8 cellular contexts compared by ENCODE assay signal in genomic region chr16:22436823-22437652, GRCh38.
DNase-seq lines count a peak whose midpoint lies in the region; ATAC-seq and TF ChIP-seq lines count a peak whose summit lies in the region.
"Not testable (repeated sequence)": the region's sequence is repeated elsewhere in the genome, so short reads cannot be mapped to it uniquely, and the experiment has no call there.

No MANE protein-coding gene starts in this region.

- ATAC-seq in GM18858 (IDR thresholded peaks at IDR 0.05; ENCODE audit: unreplicated experiment): peak; percentile 53
- ATAC-seq in HG03045 (IDR thresholded peaks at IDR 0.05; ENCODE audit: unreplicated experiment): peak; percentile 90

- peak; percentile 37 for DNase-seq in 8988T
- peak; percentile 56 for DNase-seq in NCI-H2171 treated with DMSO at 0.1 percent for 48 hours (lab: John Stamatoyannopoulos, UW)
- DNase-seq in MCF 10A (ENCODE audit: unreplicated experiment): peak; percentile 74
- DNase-seq in sigmoid colon: peak; percentile 85

- TF ChIP-seq EP300 in sigmoid colon (IDR thresholded peaks at IDR 0.05): not testable (repeated sequence)

- H3K4me3 ChIP-seq in WI38 (ENCODE audit: low read depth, low read length) (peak overlapping the region; percentile 71), iPS-18a (ENCODE audit: low read length) (peak overlapping the region; percentile 66), sigmoid colon (peak overlapping the region; percentile 61 to 77 (median 68))

- not testable (repeated sequence) for BruUV-seq in MCF 10A (replicated peaks; lab: Mats Ljungman, UMichigan)

- not testable (repeated sequence) for H3K4me1 Mint-ChIP-seq in MCF 10A (ENCODE audit: insufficient read depth, unreplicated experiment)

- H3K27me3 ChIP-seq in iPS-18a (ENCODE audit: control insufficient read depth, insufficient read depth, low read length); sigmoid colon: not testable (repeated sequence)

- 0 to 1% methylated on average over 95 to 96 of the region's 96 CpGs for WGBS in sigmoid colon, 2 donors

- not testable (repeated sequence) for H3K9me3 Mint-ChIP-seq in MCF 10A (ENCODE audit: unreplicated experiment)

- CTCF ChIA-PET in MCF 10A (lab: Yijun Ruan, JAX): interaction anchor here (0.6 kb wide), 1 partner anchor 44 kb away, joined by 4 read pairs; no protein-coding TSS in a partner anchor

- peak overlapping the region; percentile 63 for H3K9ac ChIP-seq in iPS-18a (ENCODE audit: low read length)

- not testable (repeated sequence) for H3K4me1 ChIP-seq in iPS-18a (ENCODE audit: control insufficient read depth, low read depth, low read length); sigmoid colon

- not testable (repeated sequence) for H3K36me3 ChIP-seq in iPS-18a (ENCODE audit: control insufficient read depth, low read depth, low read length); sigmoid colon

- H3K4me3 Mint-ChIP-seq in MCF 10A (ENCODE audit: unreplicated experiment): peak overlapping the region; percentile 76

- H3K27ac ChIP-seq in iPS-18a (ENCODE audit: low read length): not testable (repeated sequence)
- H3K27ac ChIP-seq in sigmoid colon: peak overlapping the region; percentile 93 to 99 (median 96)

- peak; percentile 28 to 36 for TF ChIP-seq POLR2A in sigmoid colon (IDR thresholded peaks at IDR 0.05)

- not testable (repeated sequence) for H3K9me3 ChIP-seq in iPS-18a (ENCODE audit: control insufficient read depth, low read depth, low read length); sigmoid colon

- POLR2A ChIA-PET in MCF 10A (lab: Yijun Ruan, JAX): interaction anchor here (0.6 to 1.3 kb wide), 9 partner anchors 35 to 916 kb away, joined by 3 to 6 read pairs (median 3); partner anchors contain the start of genes CDR2 and UQCRC2

- intact Hi-C loops in MCF 10A (cut with micrococcal nuclease); sigmoid colon (cut with DNase I): not testable (repeated sequence)

- H3K27me3 Mint-ChIP-seq in MCF 10A (ENCODE audit: insufficient read depth, unreplicated experiment): not testable (repeated sequence)

- not testable (repeated sequence) for TF ChIP-seq CTCF in WI38 (IDR thresholded peaks at IDR 0.05; ENCODE audit: low read depth, low read length); MCF 10A (IDR thresholded peaks at IDR 0.05; ENCODE audit: unreplicated experiment); sigmoid colon (IDR thresholded peaks at IDR 0.05)

- peak overlapping the region; percentile 93 for H3K27ac Mint-ChIP-seq in MCF 10A (ENCODE audit: low read depth, unreplicated experiment)

- not testable (repeated sequence) for H3K36me3 Mint-ChIP-seq in MCF 10A (ENCODE audit: insufficient read depth, unreplicated experiment)
